ENCODE assay signal across 16 cellular contexts in the genomic region with DNA sequence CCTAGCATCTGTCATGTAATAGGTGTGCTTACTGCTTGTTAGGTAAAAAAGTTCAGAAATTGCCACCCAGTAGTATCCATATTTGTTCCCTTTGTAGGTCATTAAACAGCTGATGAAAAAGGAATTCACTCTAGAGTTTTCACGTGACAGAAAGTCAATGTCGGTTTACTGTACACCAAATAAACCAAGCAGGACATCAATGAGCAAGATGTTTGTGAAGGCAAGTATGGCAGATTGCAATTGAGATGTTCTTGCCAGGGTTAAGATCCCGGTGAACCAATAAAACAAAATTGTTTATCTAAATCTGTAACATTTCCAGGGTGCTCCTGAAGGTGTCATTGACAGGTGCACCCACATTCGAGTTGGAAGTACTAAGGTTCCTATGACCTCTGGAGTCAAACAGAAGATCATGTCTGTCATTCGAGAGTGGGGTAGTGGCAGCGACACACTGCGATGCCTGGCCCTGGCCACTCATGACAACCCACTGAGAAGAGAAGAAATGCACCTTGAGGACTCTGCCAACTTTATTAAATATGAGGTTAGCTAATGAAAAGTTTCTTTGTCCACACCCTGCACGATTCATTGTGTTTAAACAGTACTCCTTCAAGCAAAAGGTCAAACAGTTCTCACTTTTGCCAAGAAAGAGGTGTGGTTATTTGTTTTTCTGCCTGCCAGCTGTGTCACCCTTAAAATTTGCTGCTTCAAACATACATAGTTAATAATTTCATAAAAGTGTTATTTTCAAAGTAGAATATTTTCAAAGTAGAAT. TPM values are rescaled to one million over a fixed set of nuclear protein-coding genes. Genes with fewer than 3 reads are reported as not detected.
A peak's percentile ranks its signal among the peaks of the same experiment; 100 is the strongest.
DNase-seq lines count a peak whose midpoint lies in the region; ATAC-seq and TF ChIP-seq lines count a peak whose summit lies in the region.
"Had no signal": no experiment of that assay in that cellular context is flagged by ENCODE, and none has a peak within 500 bp of the region (broad histone marks: within the 10 kb centered on the region; RNA-seq: fewer than 3 reads in every experiment).

No MANE protein-coding gene starts in this region.

- H3K9me2 ChIP-seq in GM23248 (ENCODE audit: insufficient read depth) (no peaks in the 10 kb centered on the region), PC-9 (ENCODE audit: insufficient read depth) (no peaks in the 10 kb centered on the region)

- intact Hi-C loops in PC-9 (cut with micrococcal nuclease; ENCODE audit: unreplicated experiment) (no loop called here), gastrocnemius medialis (cut with DNase I; ENCODE audit: low total_unique reads) (no loop called here)

- ATAC-seq in esophagus mucosa (peak; percentile 56), gastrocnemius medialis (no peak), GM19395 (IDR thresholded peaks at IDR 0.05; ENCODE audit: unreplicated experiment) (no peak), HG03565 (IDR thresholded peaks at IDR 0.05; ENCODE audit: unreplicated experiment) (no peak)

- DNase-seq in GM23248 (peak; percentile 34), PC-9 (peak in 1 of 2 experiments; percentile 48), gastrocnemius medialis (no peak), NCI-H1417 treated with DMSO at 0.1 percent for 48 hours (lab: John Stamatoyannopoulos, UW) (no peak)
- DNase-seq: activated CD4-positive, alpha-beta T cell treated with anti-CD3 and anti-CD28 coated beads for 48 hours; activated T-cell treated with anti-CD3 and anti-CD28 coated beads, Interleukin-2, amount 50 U/mL, for 1 hour; DMS79; GOT3; NCI-H226; SIG-M5; stimulated activated CD4-positive, alpha-beta T cell treated with anti-CD3 and anti-CD28 coated beads, Interleukin-4, amount 100 ng/mL, for 1 hour had no signal

- WGBS in GM23248 (ENCODE audit: low coverage in 1 of 2, low lambda C conversion rate in 2 of 2, missing lambda C conversion rate in 2 of 2), 2 experiments = 80 to 82% methylated on average over 8 of the region's 8 CpGs

- no peaks in the 10 kb centered on the region for H3K27me3 ChIP-seq in GM23248 (replicated peaks; ENCODE audit: insufficient read depth)
- H3K27me3 ChIP-seq in PC-9 (ENCODE audit: insufficient read depth, low read depth) = no peaks in the 10 kb centered on the region
- no peaks in the 10 kb centered on the region for H3K27me3 ChIP-seq in gastrocnemius medialis
- H3K27me3 ChIP-seq: adrenal gland, BE2C had no signal

- peaks cover 87% of the 10 kb centered on the region for H3K36me3 ChIP-seq in GM23248 (ENCODE audit: low read depth)
- peaks cover 70% of the 10 kb centered on the region for H3K36me3 ChIP-seq in PC-9 (ENCODE audit: low read depth)
- peaks cover 9 to 100% of the 10 kb centered on the region in 2 donors for H3K36me3 ChIP-seq in gastrocnemius medialis

- in situ Hi-C loops in GM23248 (cut with MboI) = no loop called here
- in situ Hi-C loops in gastrocnemius medialis (cut with MboI; ENCODE audit: low sequenced_read_pairs in 4 of 4) = no loop called here

- POLR2A ChIA-PET in PC-9 (lab: Charles Lee; ENCODE audit: unreplicated experiment) = no interaction called here

- no peak overlapping the region for H3K4me3 ChIP-seq in GM23248
- H3K4me3 ChIP-seq in PC-9 = no peak overlapping the region
- no peak overlapping the region for H3K4me3 ChIP-seq in gastrocnemius medialis
- H3K4me3 ChIP-seq: adrenal gland had no signal

- peaks cover 69% of the 10 kb centered on the region for H3F3A ChIP-seq in GM23248 (ENCODE audit: insufficient read depth)
- peaks cover 59% of the 10 kb centered on the region for H3F3A ChIP-seq in PC-9 (ENCODE audit: insufficient read depth, low read depth)

- H2AFZ ChIP-seq in GM23248 (no peak overlapping the region), PC-9 (no peak overlapping the region)

- no peaks in the 10 kb centered on the region for H3K9me3 ChIP-seq in GM23248 (ENCODE audit: low read depth)
- no peaks in the 10 kb centered on the region for H3K9me3 ChIP-seq in PC-9 (ENCODE audit: insufficient read depth, low read depth)
- no peaks in the 10 kb centered on the region for H3K9me3 ChIP-seq in gastrocnemius medialis
- H3K9me3 ChIP-seq: adrenal gland, BE2C had no signal

- CTCF ChIA-PET in PC-9 (lab: Charles Lee) = no interaction called here

- H3K27ac ChIP-seq in GM23248 (peak overlapping the region; percentile 22; the same call in 1 of the 2 replicates), PC-9 (peak overlapping the region; percentile 34), gastrocnemius medialis (peak overlapping the region in 3 of 4 donors; percentile 13 to 36 (median 18))
- H3K27ac ChIP-seq: adrenal gland had no signal

- TF ChIP-seq POLR2A in gastrocnemius medialis (IDR thresholded peaks at IDR 0.05) = no peak

- no peaks in the 10 kb centered on the region for H4K20me1 ChIP-seq in GM23248 (ENCODE audit: insufficient read depth)
- H4K20me1 ChIP-seq in PC-9 (ENCODE audit: insufficient read depth) = no peaks in the 10 kb centered on the region

- H3K79me2 ChIP-seq in GM23248 (ENCODE audit: insufficient read depth) = peaks cover 100% of the 10 kb centered on the region
- H3K79me2 ChIP-seq in PC-9 (ENCODE audit: low read depth) = peaks cover 14% of the 10 kb centered on the region; the same call in 1 of the 2 replicates

- no TSS peak for BruUV-seq in PC-9 (replicated peaks; lab: Mats Ljungman, UMichigan)

- TF ChIP-seq CTCF in PC-9 (conservative IDR thresholded peaks at IDR 0.05) (no peak), gastrocnemius medialis (IDR thresholded peaks at IDR 0.05 in 4 of 5, conservative IDR thresholded peaks at IDR 0.05 in 1 of 5) (no peak)

- no peak overlapping the region for H3K9ac ChIP-seq in GM23248

- no peak overlapping the region for H3K4me2 ChIP-seq in GM23248 (ENCODE audit: unreplicated experiment)
- H3K4me2 ChIP-seq in PC-9 = peak overlapping the region; percentile 23

- peaks cover 8% of the 10 kb centered on the region; the same call in 1 of the 2 replicates for H3K4me1 ChIP-seq in GM23248 (ENCODE audit: insufficient read depth)
- peaks cover 32% of the 10 kb centered on the region for H3K4me1 ChIP-seq in PC-9 (replicated peaks; ENCODE audit: insufficient read depth)
- no peaks in the 10 kb centered on the region for H3K4me1 ChIP-seq in gastrocnemius medialis
- H3K4me1 ChIP-seq: adrenal gland, BE2C had no signal

RNA-seq across cellular contexts. Expression of a gene that starts 58.3 kb away (rescaled TPM):
- 142 and 148 TPM in 2 replicates for total RNA-seq in GM23248 (2014; rRNA removed; shearing (Covaris generic))
- 28.7 and 29.5 TPM in 2 replicates for polyA plus RNA-seq in GM23248 (2016; fragmentation: Nextera tagmentation; extraction: Ambion mirVana)
- total RNA-seq in PC-9 (2021) = 127 and 154 TPM in 2 replicates
- total RNA-seq in esophagus mucosa = 194 TPM
- total RNA-seq in gastrocnemius medialis = 1,000 to 10,000 TPM in 2 of 4 donors, 100 to 1,000 TPM in 2; 788 to 1,983 (median 1,302) TPM
